Comparison of ENCODE assay signal across 8 cellular contexts in the genomic region with DNA sequence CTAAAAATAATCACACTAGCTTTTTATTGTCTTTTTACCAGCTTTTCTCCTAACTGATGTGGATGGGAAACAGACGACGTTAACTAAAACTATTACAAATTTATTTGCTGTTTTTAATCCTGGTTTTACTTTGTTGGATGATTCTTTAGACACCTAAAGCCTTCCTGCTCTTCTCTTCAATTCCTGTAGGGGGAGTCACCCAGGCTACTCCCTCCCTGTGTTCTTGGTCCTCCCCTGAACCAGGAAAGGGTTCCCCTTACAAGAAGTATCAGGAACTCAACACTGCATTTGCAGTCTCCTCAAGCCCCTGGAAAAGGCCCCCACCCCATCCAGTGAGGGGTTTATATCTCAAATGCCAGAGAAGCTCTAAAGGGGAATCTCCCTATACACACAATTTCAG.
DNase-seq lines count a peak whose midpoint lies in the region; ATAC-seq and TF ChIP-seq lines count a peak whose summit lies in the region.
"Had no signal": no experiment of that assay in that cellular context is flagged by ENCODE, and none has a peak within 500 bp of the region (broad histone marks: within the 10 kb centered on the region; RNA-seq: fewer than 3 reads in every experiment).

No MANE protein-coding gene starts in this region.

- no peaks in the 10 kb centered on the region for H3K9me2 ChIP-seq in MM.1S (replicated peaks; ENCODE audit: insufficient read depth, low read length)

- no peaks in the 10 kb centered on the region for H3K27me3 Mint-ChIP-seq in neural crest cell (ENCODE audit: low read depth)
- H3K27me3 Mint-ChIP-seq: activated naive CD8-positive, alpha-beta T cell treated with anti-CD3 and anti-CD28 coated beads, Interleukin-2, amount 10 ng/mL, durations not matched to agents 7 days and 5 days had no signal

- H3K36me3 ChIP-seq in MM.1S (replicated peaks; ENCODE audit: insufficient read depth, low read length) = no peaks in the 10 kb centered on the region
- H3K36me3 ChIP-seq in body of pancreas (replicated peaks in 1 of 2; ENCODE audit: insufficient read depth in 1 of 2, low read depth in 2 of 2) = no peaks in the 10 kb centered on the region

- H4K20me1 ChIP-seq in MM.1S (ENCODE audit: insufficient read depth, low read length) = no peaks in the 10 kb centered on the region

- peak; percentile 72 for TF ChIP-seq CTCF in GM12872 (IDR thresholded peaks at IDR 0.05; ENCODE audit: insufficient read depth, low read depth, low read length)
- peak; percentile 19; the same call in 1 of the 2 replicates for TF ChIP-seq CTCF in MM.1S (IDR thresholded peaks at IDR 0.05; ENCODE audit: low read length)
- TF ChIP-seq CTCF in choroid plexus epithelial cell (conservative IDR thresholded peaks at IDR 0.05; ENCODE audit: low read depth, low read length) = peak; percentile 82
- peak; percentile 52 for TF ChIP-seq CTCF in neural crest cell (conservative IDR thresholded peaks at IDR 0.05)
- TF ChIP-seq CTCF in body of pancreas (IDR thresholded peaks at IDR 0.05) = peak in 1 of 7 experiments; percentile 7

- H3K79me2 ChIP-seq in MM.1S (ENCODE audit: low read length) = no peaks in the 10 kb centered on the region

- intact Hi-C loops in body of pancreas (cut with DNase I) = no loop called here

- no peak overlapping the region for H3K27ac Mint-ChIP-seq in neural crest cell (ENCODE audit: unreplicated experiment)
- H3K27ac Mint-ChIP-seq: activated naive CD8-positive, alpha-beta T cell treated with anti-CD3 and anti-CD28 coated beads, Interleukin-2, amount 10 ng/mL, durations not matched to agents 7 days and 5 days had no signal

- no peak overlapping the region for H3K27ac ChIP-seq in MM.1S (ENCODE audit: low read length)
- no peak overlapping the region for H3K27ac ChIP-seq in body of pancreas

- H3K9me3 Mint-ChIP-seq in neural crest cell = peaks cover 10% of the 10 kb centered on the region

- no peak for DNase-seq in MM.1S
- DNase-seq in choroid plexus epithelial cell (ENCODE audit: low read depth) = peak; percentile 59
- DNase-seq in neural crest cell (ENCODE audit: low read depth, low spot score) = no peak
- DNase-seq in NCI-H2081 (lab: John Stamatoyannopoulos, UW) = no peak
- no peak for DNase-seq in body of pancreas
- no peak for DNase-seq in COLO829 (ENCODE audit: low spot score)
- DNase-seq: activated naive CD8-positive, alpha-beta T cell treated with anti-CD3 and anti-CD28 coated beads, Interleukin-2, amount 10 ng/mL, durations not matched to agents 7 days and 5 days had no signal

- H3K36me3 Mint-ChIP-seq in neural crest cell (ENCODE audit: low read depth) = peaks cover 9% of the 10 kb centered on the region
- H3K36me3 Mint-ChIP-seq: activated naive CD8-positive, alpha-beta T cell treated with anti-CD3 and anti-CD28 coated beads, Interleukin-2, amount 10 ng/mL, durations not matched to agents 7 days and 5 days had no signal

- H3F3A ChIP-seq in MM.1S (ENCODE audit: insufficient read depth, low read length) = no peaks in the 10 kb centered on the region

- H3K4me2 ChIP-seq in MM.1S (ENCODE audit: low read depth, low read length) = no peak overlapping the region

- no peak overlapping the region for H2AFZ ChIP-seq in MM.1S (ENCODE audit: low read length)

- H3K4me3 Mint-ChIP-seq in neural crest cell = no peak overlapping the region
- H3K4me3 Mint-ChIP-seq: activated naive CD8-positive, alpha-beta T cell treated with anti-CD3 and anti-CD28 coated beads, Interleukin-2, amount 10 ng/mL, durations not matched to agents 7 days and 5 days had no signal

- ATAC-seq in body of pancreas = no peak

- WGBS in body of pancreas, 2 donors = 45% methylated on average over 2 of the region's 2 CpGs

- no peaks in the 10 kb centered on the region for H3K4me1 Mint-ChIP-seq in neural crest cell
- H3K4me1 Mint-ChIP-seq: activated naive CD8-positive, alpha-beta T cell treated with anti-CD3 and anti-CD28 coated beads, Interleukin-2, amount 10 ng/mL, durations not matched to agents 7 days and 5 days had no signal

- no peak for TF ChIP-seq POLR2A in body of pancreas (IDR thresholded peaks at IDR 0.05)

- H3K4me3 ChIP-seq in MM.1S (ENCODE audit: low read length) = no peak overlapping the region
- no peak overlapping the region for H3K4me3 ChIP-seq in choroid plexus epithelial cell (ENCODE audit: low read depth, low read length)
- H3K4me3 ChIP-seq in body of pancreas = no peak overlapping the region

- no peaks in the 10 kb centered on the region for H3K4me1 ChIP-seq in MM.1S (ENCODE audit: low read length)
- H3K4me1 ChIP-seq in body of pancreas = no peaks in the 10 kb centered on the region

- no peaks in the 10 kb centered on the region for H3K9me3 ChIP-seq in MM.1S (replicated peaks; ENCODE audit: insufficient read depth, low read length)
- H3K9me3 ChIP-seq in body of pancreas = no peaks in the 10 kb centered on the region

- no peaks in the 10 kb centered on the region for H3K27me3 ChIP-seq in MM.1S (replicated peaks; ENCODE audit: insufficient read depth, low read length)
- no peaks in the 10 kb centered on the region for H3K27me3 ChIP-seq in body of pancreas

- H3K9ac ChIP-seq in MM.1S (ENCODE audit: low read length) = no peak overlapping the region
